ENCODE assay signal across 8 cellular contexts in genomic region chr11:96293583-96293982, GRCh38. TPM values are rescaled to one million over a fixed set of nuclear protein-coding genes. Genes with fewer than 3 reads are reported as not detected.
DNase-seq lines count a peak whose midpoint lies in the region; ATAC-seq and TF ChIP-seq lines count a peak whose summit lies in the region.

No MANE protein-coding gene starts in this region.

- no peak overlapping the region for H3K4me2 ChIP-seq in PC-9

- ATAC-seq in GM21381 (IDR thresholded peaks at IDR 0.05; ENCODE audit: unreplicated experiment) = peak; percentile 92
- ATAC-seq in HG03565 (IDR thresholded peaks at IDR 0.05; ENCODE audit: unreplicated experiment) = peak; percentile 87

- intact Hi-C loops in uterus (cut with DNase I; ENCODE audit: low total_unique reads) (no loop called here), PC-9 (cut with micrococcal nuclease; ENCODE audit: unreplicated experiment) (no loop called here)

- no TSS peak for BruUV-seq in PC-9 (replicated peaks; lab: Mats Ljungman, UMichigan)

- H2AFZ ChIP-seq in PC-9 = no peak overlapping the region

- TF ChIP-seq POLR2A in uterus (IDR thresholded peaks at IDR 0.05) (no peak), erythroblast (IDR thresholded peaks at IDR 0.05; ENCODE audit: low read length) (no peak)

- no peaks in the 10 kb centered on the region for H3K9me3 ChIP-seq in uterus
- H3K9me3 ChIP-seq in PC-9 (ENCODE audit: insufficient read depth, low read depth) = no peaks in the 10 kb centered on the region

- H3F3A ChIP-seq in PC-9 (ENCODE audit: insufficient read depth, low read depth) = no peaks in the 10 kb centered on the region; the same call in 1 of the 2 replicates

- H4K20me1 ChIP-seq in PC-9 (ENCODE audit: insufficient read depth) = no peaks in the 10 kb centered on the region

- no peaks in the 10 kb centered on the region for H3K9me2 ChIP-seq in PC-9 (ENCODE audit: insufficient read depth)

- H3K36me3 ChIP-seq in GM06990 (ENCODE audit: control insufficient read depth, insufficient read depth, low read length) (no peaks in the 10 kb centered on the region), uterus (no peaks in the 10 kb centered on the region), PC-9 (ENCODE audit: low read depth) (peaks cover 39% of the 10 kb centered on the region; the same call in 1 of the 2 replicates)

- TF ChIP-seq CTCF in GM06990 (IDR thresholded peaks at IDR 0.05; ENCODE audit: insufficient read depth, low read length, poor library complexity, severe bottlenecking) (no peak), fibroblast of the aortic adventitia (IDR thresholded peaks at IDR 0.05; ENCODE audit: insufficient read depth, low read length) (no peak), uterus (IDR thresholded peaks at IDR 0.05) (no peak), PC-9 (conservative IDR thresholded peaks at IDR 0.05) (no peak)

- CTCF ChIA-PET in PC-9 (lab: Charles Lee) = no interaction called here

- peak; percentile 26 for DNase-seq in GM06990 (ENCODE audit: extremely low read depth, insufficient read length)
- peak; percentile 60 for DNase-seq in fibroblast of the aortic adventitia (ENCODE audit: low read depth)
- no peak for DNase-seq in uterus
- no peak for DNase-seq in PC-9
- DNase-seq in activated CD4-positive, alpha-beta T cell treated with anti-CD3 and anti-CD28 coated beads for 48 hours = no peak
- no peak for DNase-seq in erythroblast (lab: John Stamatoyannopoulos, UW)

- peak overlapping the region; percentile 1 to 64 for H3K27ac ChIP-seq in uterus
- H3K27ac ChIP-seq in PC-9 = no peak overlapping the region

- H3K4me3 ChIP-seq in GM06990 (replicated peaks; ENCODE audit: low read depth, low read length) (no peak overlapping the region), fibroblast of the aortic adventitia (ENCODE audit: low read depth, low read length) (peak overlapping the region; percentile 27), uterus (no peak overlapping the region), PC-9 (no peak overlapping the region)

- peaks cover 0 to 7% of the 10 kb centered on the region in 2 donors for H3K4me1 ChIP-seq in uterus
- H3K4me1 ChIP-seq in PC-9 (replicated peaks; ENCODE audit: insufficient read depth) = no peaks in the 10 kb centered on the region

- H3K27me3 ChIP-seq in GM06990 (replicated peaks; ENCODE audit: control insufficient read depth, insufficient read depth, low read length) (no peaks in the 10 kb centered on the region), uterus (no peaks in the 10 kb centered on the region), PC-9 (ENCODE audit: insufficient read depth, low read depth) (no peaks in the 10 kb centered on the region)

- POLR2A ChIA-PET in PC-9 (lab: Charles Lee; ENCODE audit: unreplicated experiment) = interaction anchor here (0.6 kb wide), 1 partner anchor 45 kb away, joined by 3 read pairs; no protein-coding TSS in a partner anchor

- peaks cover 93% of the 10 kb centered on the region for H3K79me2 ChIP-seq in PC-9 (ENCODE audit: low read depth)

RNA-seq across cellular contexts. Expression of gene MAML2, which starts 49.4 kb away (rescaled TPM):
- total RNA-seq in fibroblast of the aortic adventitia (ENCODE audit: low replicate concordance) = 15.4 and 20.1 TPM in 2 replicates
- 10 to 100 TPM in 3 of 4 donors, 1 to 10 TPM in 1; 8.2 to 35.9 (median 19.8) TPM for total RNA-seq in uterus
- total RNA-seq in PC-9 (2021) = 17.7 and 28.3 TPM in 2 replicates

Comparison
In these comparisons a context has a peak if more than half of its experiments do, and no peak if none do; other contexts are left out.
1. DNase-seq: peak in GM06990 (single experiment) and fibroblast of the aortic adventitia (single experiment); none in uterus (0 of 2), PC-9 (0 of 2), activated CD4-positive, alpha-beta T cell treated with anti-CD3 and anti-CD28 coated beads for 48 hours (single experiment) and erythroblast (0 of 2).